ENCODE assay signal across 1 cellular context in the genomic region with DNA sequence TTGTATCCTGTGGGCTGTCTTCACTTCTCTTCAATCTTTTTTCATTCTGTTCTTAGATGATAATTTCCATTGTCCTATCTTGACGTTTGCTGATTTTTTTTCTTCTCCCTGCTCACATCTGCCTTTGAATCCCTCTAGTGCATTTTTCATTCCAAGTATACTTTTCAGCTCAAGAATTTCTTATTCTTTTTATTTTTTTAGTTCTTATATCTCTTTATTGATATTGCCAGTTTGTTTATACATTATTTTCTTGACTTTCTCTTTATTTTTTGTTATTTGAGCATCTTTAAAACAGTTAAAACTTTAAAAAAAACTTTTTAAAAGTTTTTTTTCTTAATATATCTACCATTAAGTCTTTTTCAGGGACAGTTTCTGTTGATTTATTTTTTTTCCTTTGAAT.
TF ChIP-seq lines count a peak whose summit lies in the region.

No MANE protein-coding gene starts in this region.

TF ChIP-seq in IMR-90, 13 proteins besides CTCF, POLR2A, EP300 and RAD21:
- TF ChIP-seq NFE2L2 (IDR thresholded peaks at IDR 0.05; ENCODE audit: low read depth, low read length) (no peak), RFX5 (IDR thresholded peaks at IDR 0.05; ENCODE audit: low read depth, low read length) (no peak), BHLHE40 (IDR thresholded peaks at IDR 0.05; ENCODE audit: low read depth, low read length) (no peak), FOS (IDR thresholded peaks at IDR 0.05; ENCODE audit: low read depth, low read length) (no peak)
